Comparison of ENCODE assay signal across 12 cellular contexts in the genomic region with DNA sequence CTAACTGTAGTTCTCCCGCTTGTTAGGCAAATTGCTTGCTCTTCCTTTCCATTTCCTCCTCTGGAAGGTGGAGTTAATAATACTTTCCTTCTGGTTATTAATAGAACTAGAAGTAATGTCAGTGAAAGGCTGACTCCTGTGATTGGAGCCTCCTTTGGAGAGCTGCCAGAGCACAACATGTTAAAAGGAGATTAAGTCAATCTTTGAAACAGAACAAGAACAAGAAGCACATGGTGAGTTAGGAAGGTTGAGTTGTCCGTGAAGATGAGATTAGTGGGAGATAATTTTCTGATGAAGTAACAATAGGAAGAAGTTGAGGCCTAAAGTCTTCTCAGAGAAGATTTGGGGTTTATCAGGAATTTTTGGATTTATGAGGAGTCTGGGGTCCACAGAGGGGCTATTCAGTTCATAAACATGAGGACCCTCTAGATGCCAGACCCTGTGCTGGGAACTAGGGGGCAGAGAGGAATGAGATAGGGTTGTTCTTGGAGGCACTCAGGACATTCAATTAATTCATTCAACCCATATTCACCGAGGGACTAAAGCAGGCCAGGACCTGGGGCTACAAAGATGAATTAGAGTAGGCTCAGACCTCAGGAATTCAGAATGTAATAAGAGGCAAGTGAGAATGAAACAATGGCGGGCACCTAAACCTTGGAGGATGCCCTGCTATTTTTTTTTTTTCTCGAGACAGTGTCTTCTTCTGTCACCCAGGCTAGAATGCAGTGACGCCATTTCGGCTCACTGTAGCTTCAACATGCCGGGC. TPM values are rescaled to one million over a fixed set of nuclear protein-coding genes. Genes with fewer than 3 reads are reported as not detected.
A peak's percentile ranks its signal among the peaks of the same experiment; 100 is the strongest.
DNase-seq lines count a peak whose midpoint lies in the region; TF ChIP-seq lines count a peak whose summit lies in the region.
"Had no signal": no experiment of that assay in that cellular context is flagged by ENCODE, and none has a peak within 500 bp of the region (broad histone marks: within the 10 kb centered on the region; RNA-seq: fewer than 3 reads in every experiment).

No MANE protein-coding gene starts in this region.

- 56% methylated on average over 8 of the region's 8 CpGs for WGBS in suprapubic skin

- H3K4me3 ChIP-seq in cardiac fibroblast (replicated peaks in 1 of 2; ENCODE audit: low read depth in 2 of 2, low read length in 2 of 2): no peak overlapping the region
- peak overlapping the region; percentile 13 for H3K4me3 ChIP-seq in left ventricle myocardium inferior
- H3K4me3 ChIP-seq in suprapubic skin: no peak overlapping the region
- H3K4me3 ChIP-seq in osteoblast (ENCODE audit: insufficient read depth, low read length): no peak overlapping the region

- H3K27me3 ChIP-seq in left ventricle myocardium inferior (ENCODE audit: low read depth) (no peaks in the 10 kb centered on the region), suprapubic skin (no peaks in the 10 kb centered on the region), osteoblast (ENCODE audit: insufficient read depth, low read length) (no peaks in the 10 kb centered on the region)

- no peaks in the 10 kb centered on the region for H3K79me2 ChIP-seq in osteoblast (ENCODE audit: insufficient read depth, low read length)

- DNase-seq in NCI-H2227 (lab: John Stamatoyannopoulos, UW; ENCODE audit: unreplicated experiment) (peak; percentile 32), NCI-H2227 treated with DMSO at 0.1 percent for 48 hours (lab: John Stamatoyannopoulos, UW) (no peak), cardiac fibroblast (ENCODE audit: low read depth in 2 of 2) (peak; percentile 63 to 67), left ventricle myocardium inferior (peak; percentile 27), suprapubic skin (ENCODE audit: low spot score in 2 of 2) (peak in 1 of 2 donors; percentile 26), NCI-H2081 (lab: John Stamatoyannopoulos, UW) (no peak), UCSD-AML1 (lab: John Stamatoyannopoulos, UW; ENCODE audit: unreplicated experiment) (no peak), osteoblast (ENCODE audit: insufficient read length, low spot score, missing footprints) (no peak)
- DNase-seq: activated CD4-positive, alpha-beta T cell treated with anti-CD3 and anti-CD28 coated beads for 1 hour; naive thymus-derived CD4-positive, alpha-beta T cell; NCI-H2081 treated with DMSO at 0.1 percent for 48 hours; SHP77 treated with DMSO at 0.1 percent for 48 hours had no signal

- H3K4me2 ChIP-seq in osteoblast (ENCODE audit: insufficient read depth, low read length): no peak overlapping the region

- H3K4me1 ChIP-seq in left ventricle myocardium inferior (peaks cover 40% of the 10 kb centered on the region), suprapubic skin (peaks cover 42% of the 10 kb centered on the region), osteoblast (ENCODE audit: insufficient read depth, low read length) (peaks cover 14% of the 10 kb centered on the region)

- no peak overlapping the region for H2AFZ ChIP-seq in osteoblast (ENCODE audit: low read length)

- no peaks in the 10 kb centered on the region for H4K20me1 ChIP-seq in osteoblast (ENCODE audit: insufficient read depth, low read length)

- intact Hi-C loops in left ventricle myocardium inferior (cut with micrococcal nuclease): no loop called here

- TF ChIP-seq POLR2A in suprapubic skin (IDR thresholded peaks at IDR 0.05): no peak

- H3K9me3 ChIP-seq in left ventricle myocardium inferior (replicated peaks) (no peaks in the 10 kb centered on the region), suprapubic skin (no peaks in the 10 kb centered on the region), osteoblast (ENCODE audit: low read depth, low read length) (no peaks in the 10 kb centered on the region)

- H3K27ac ChIP-seq in left ventricle myocardium inferior (replicated peaks) (peak overlapping the region; percentile 84), suprapubic skin (peak overlapping the region; percentile 60), osteoblast (ENCODE audit: low read depth, low read length) (no peak overlapping the region)

- TF ChIP-seq EP300 in suprapubic skin (IDR thresholded peaks at IDR 0.05): no peak

- H3K36me3 ChIP-seq in left ventricle myocardium inferior: no peaks in the 10 kb centered on the region
- H3K36me3 ChIP-seq in suprapubic skin: no peaks in the 10 kb centered on the region
- H3K36me3 ChIP-seq in osteoblast (ENCODE audit: insufficient read depth, low read length): no peaks in the 10 kb centered on the region

- no peak for TF ChIP-seq CTCF in cardiac fibroblast (IDR thresholded peaks at IDR 0.05; ENCODE audit: low read depth, low read length)
- no peak for TF ChIP-seq CTCF in left ventricle myocardium inferior (IDR thresholded peaks at IDR 0.05; ENCODE audit: borderline replicate concordance)
- no peak for TF ChIP-seq CTCF in suprapubic skin (IDR thresholded peaks at IDR 0.05)
- no peak for TF ChIP-seq CTCF in osteoblast (IDR thresholded peaks at IDR 0.05; ENCODE audit: extremely low read depth, low read depth, low read length)

RNA-seq across cellular contexts. Expression of a gene that starts 40.7 kb away (rescaled TPM):
- total RNA-seq in left ventricle myocardium inferior (12.8 TPM), suprapubic skin (100 to 1,000 TPM; 167 to 525 (median 389) TPM), osteoblast (151 and 168 TPM in 2 replicates)

RNA-seq across cellular contexts. Expression of a gene that starts 52.8 kb away (rescaled TPM):
- total RNA-seq in left ventricle myocardium inferior (not detected), suprapubic skin (1 to 10 TPM; 1.7 to 6.3 (median 4.1) TPM), osteoblast (not detected in 2 replicates)
- total RNA-seq: naive thymus-derived CD4-positive, alpha-beta T cell had no signal

Comparison
In these comparisons a context has a peak if more than half of its experiments do, and no peak if none do; other contexts are left out.
1. DNase-seq: peak in NCI-H2227 (single experiment), cardiac fibroblast (2 of 2) and left ventricle myocardium inferior (single experiment); none in NCI-H2227 treated with DMSO at 0.1 percent for 48 hours (single experiment), NCI-H2081 (0 of 2), UCSD-AML1 (single experiment) and osteoblast (single experiment).
2. RNA of a gene that starts 40.7 kb away (total RNA-seq): 167 to 525 TPM in suprapubic skin and 151 to 168 TPM in osteoblast; 12.8 TPM in left ventricle myocardium inferior (single experiment); every median in the first group is over 10 times any median in the second.